ENCODE assay signal across 2 cellular contexts in genomic region chr17:45248132-45248936, GRCh38.
TF ChIP-seq lines count a peak whose summit lies in the region.

No MANE protein-coding gene starts in this region.

TF ChIP-seq in HCT116, 20 proteins besides CTCF, POLR2A, EP300 and RAD21:
- TF ChIP-seq TCF7L2 (IDR thresholded peaks at IDR 0.05; ENCODE audit: borderline replicate concordance, extremely low read depth, insufficient read depth, insufficient read length) (no peak), ZFX (IDR thresholded peaks at IDR 0.05) (peak; percentile 38; the same call in 1 of the 2 replicates)

TF ChIP-seq in endothelial cell of umbilical vein, 7 proteins besides CTCF, POLR2A, EP300 and RAD21:
- no peak for TF ChIP-seq GATA2 (IDR thresholded peaks at IDR 0.05; ENCODE audit: insufficient read depth, insufficient read length, low read depth, low read length)
- no peak for TF ChIP-seq EZH2 (IDR thresholded peaks at IDR 0.05; ENCODE audit: borderline replicate concordance, low read depth, low read length, severe bottlenecking)
- TF ChIP-seq POLR2AphosphoS5 (IDR thresholded peaks at IDR 0.05; ENCODE audit: insufficient read depth, low read depth, low read length): no peak
TF ChIP-seq in endothelial cell of umbilical vein: peak in this region for 0.
